Comparison of ENCODE assay signal across 1 cellular context in the genomic region with DNA sequence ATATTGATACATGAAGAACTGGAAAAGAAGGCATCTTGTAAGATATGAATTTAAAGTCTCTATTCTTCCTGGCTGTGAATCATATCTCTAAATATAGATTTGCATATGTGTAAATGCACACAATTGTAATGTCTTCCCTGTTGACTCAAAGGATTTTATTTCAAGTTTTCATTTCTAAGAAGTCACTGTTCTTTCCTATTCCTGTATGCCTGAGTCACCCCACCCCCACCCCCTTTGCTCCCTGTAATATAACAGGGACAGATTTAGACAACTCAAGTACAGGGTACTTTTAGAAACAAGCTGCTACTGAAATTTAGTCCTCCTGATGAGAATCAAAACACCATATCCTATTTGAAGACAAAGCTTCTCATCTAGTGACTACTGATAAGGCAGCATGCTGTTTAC.
TF ChIP-seq lines count a peak whose summit lies in the region.

No MANE protein-coding gene starts in this region.

TF ChIP-seq in IMR-90, 13 proteins besides CTCF, POLR2A, EP300 and RAD21:
- TF ChIP-seq, protein P1, sequence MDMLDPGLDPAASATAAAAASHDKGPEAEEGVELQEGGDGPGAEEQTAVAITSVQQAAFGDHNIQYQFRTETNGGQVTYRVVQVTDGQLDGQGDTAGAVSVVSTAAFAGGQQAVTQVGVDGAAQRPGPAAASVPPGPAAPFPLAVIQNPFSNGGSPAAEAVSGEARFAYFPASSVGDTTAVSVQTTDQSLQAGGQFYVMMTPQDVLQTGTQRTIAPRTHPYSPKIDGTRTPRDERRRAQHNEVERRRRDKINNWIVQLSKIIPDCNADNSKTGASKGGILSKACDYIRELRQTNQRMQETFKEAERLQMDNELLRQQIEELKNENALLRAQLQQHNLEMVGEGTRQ (IDR thresholded peaks at IDR 0.05; ENCODE audit: low read depth, low read length): no peak
- TF ChIP-seq RFX5 (IDR thresholded peaks at IDR 0.05; ENCODE audit: low read depth, low read length) (no peak), RCOR1 (IDR thresholded peaks at IDR 0.05; ENCODE audit: insufficient replicate concordance, low read length) (no peak), BHLHE40 (IDR thresholded peaks at IDR 0.05; ENCODE audit: low read depth, low read length) (no peak), CHD1 (IDR thresholded peaks at IDR 0.05; ENCODE audit: low read depth, low read length) (no peak), MAFK (IDR thresholded peaks at IDR 0.05; ENCODE audit: low read depth, low read length) (no peak), MXI1 (IDR thresholded peaks at IDR 0.05; ENCODE audit: borderline replicate concordance, low read depth, low read length) (no peak), NFE2L2 (IDR thresholded peaks at IDR 0.05; ENCODE audit: low read depth, low read length) (no peak), CEBPB (IDR thresholded peaks at IDR 0.05; ENCODE audit: low read depth, low read length) (no peak), SMC3 (IDR thresholded peaks at IDR 0.05; ENCODE audit: low read depth, low read length) (no peak), FOS (IDR thresholded peaks at IDR 0.05; ENCODE audit: low read depth, low read length) (no peak), MAZ (IDR thresholded peaks at IDR 0.05; ENCODE audit: borderline replicate concordance, low read depth, low read length) (no peak)
- TF ChIP-seq, protein P2, sequence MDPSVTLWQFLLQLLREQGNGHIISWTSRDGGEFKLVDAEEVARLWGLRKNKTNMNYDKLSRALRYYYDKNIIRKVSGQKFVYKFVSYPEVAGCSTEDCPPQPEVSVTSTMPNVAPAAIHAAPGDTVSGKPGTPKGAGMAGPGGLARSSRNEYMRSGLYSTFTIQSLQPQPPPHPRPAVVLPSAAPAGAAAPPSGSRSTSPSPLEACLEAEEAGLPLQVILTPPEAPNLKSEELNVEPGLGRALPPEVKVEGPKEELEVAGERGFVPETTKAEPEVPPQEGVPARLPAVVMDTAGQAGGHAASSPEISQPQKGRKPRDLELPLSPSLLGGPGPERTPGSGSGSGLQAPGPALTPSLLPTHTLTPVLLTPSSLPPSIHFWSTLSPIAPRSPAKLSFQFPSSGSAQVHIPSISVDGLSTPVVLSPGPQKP (IDR thresholded peaks at IDR 0.05; ENCODE audit: borderline replicate concordance, low read depth, low read length): no peak
